8 cellular contexts compared by ENCODE assay signal in genomic region chr12:46492471-46493351, GRCh38.
DNase-seq lines count a peak whose midpoint lies in the region; ATAC-seq and TF ChIP-seq lines count a peak whose summit lies in the region.

No MANE protein-coding gene starts in this region.

- 47% methylated on average over 6 of the region's 10 CpGs for WGBS in mesenchymal stem cell

- H3K4me3 ChIP-seq in coronary artery = no peak overlapping the region
- H3K4me3 ChIP-seq in mesenchymal stem cell (ENCODE audit: insufficient read depth in 1 of 2, low read depth in 1 of 2, low read length in 2 of 2) = no peak overlapping the region

- H3K4ac ChIP-seq in mesenchymal stem cell (ENCODE audit: low read depth in 1 of 2, low read length in 2 of 2) = no peak overlapping the region

- peak overlapping the region; percentile 53 for H2BK5ac ChIP-seq in mesenchymal stem cell (ENCODE audit: low read depth, low read length, poor library complexity, severe bottlenecking)

- H4K8ac ChIP-seq in mesenchymal stem cell (ENCODE audit: low read length) = no peak overlapping the region

- no peaks in the 10 kb centered on the region for H3K9me3 ChIP-seq in mesenchymal stem cell (ENCODE audit: control insufficient read depth, low read length)

- TF ChIP-seq CTCF in coronary artery (IDR thresholded peaks at IDR 0.05) = no peak

- H3K79me1 ChIP-seq in mesenchymal stem cell (replicated peaks; ENCODE audit: low read length, poor library complexity, severe bottlenecking) = peaks cover 4% of the 10 kb centered on the region

- H3K23ac ChIP-seq in mesenchymal stem cell (ENCODE audit: low read length in 2 of 2) = no peak overlapping the region

- no peak overlapping the region for H4K91ac ChIP-seq in mesenchymal stem cell (ENCODE audit: low read length)

- DNase-seq in AG08396 (ENCODE audit: low spot score) (peak; percentile 54), M059J (ENCODE audit: low read depth) (peak; percentile 91), coronary artery (ENCODE audit: low spot score) (no peak), mesenchymal stem cell (peak; percentile 95), NK-92 (lab: John Stamatoyannopoulos, UW; ENCODE audit: unreplicated experiment) (no peak), hypothalamus (lab: John Stamatoyannopoulos, UW) (no peak)

- no peaks in the 10 kb centered on the region for H3K36me3 ChIP-seq in mesenchymal stem cell (ENCODE audit: control insufficient read depth in 1 of 2, insufficient read depth in 2 of 2, low read depth in 1 of 2, low read length in 2 of 2)

- H2BK120ac ChIP-seq in mesenchymal stem cell (ENCODE audit: low read depth, low read length) = no peak overlapping the region

- no peak for ATAC-seq in GM21786 (IDR thresholded peaks at IDR 0.05; ENCODE audit: unreplicated experiment)
- ATAC-seq in HG03108 (IDR thresholded peaks at IDR 0.05; ENCODE audit: unreplicated experiment) = no peak

- no peak overlapping the region for H3K18ac ChIP-seq in mesenchymal stem cell (ENCODE audit: low read depth in 1 of 2, low read length in 2 of 2)

- H2BK15ac ChIP-seq in mesenchymal stem cell (ENCODE audit: low read depth, poor library complexity, severe bottlenecking) = no peak overlapping the region

- H3K27ac ChIP-seq in coronary artery (peak overlapping the region; percentile 32 to 64), mesenchymal stem cell (ENCODE audit: low read length, poor library complexity, severe bottlenecking) (peak overlapping the region; percentile 90)

- H2BK12ac ChIP-seq in mesenchymal stem cell (ENCODE audit: low read length in 2 of 2) = no peak overlapping the region

- H3K4me1 ChIP-seq in mesenchymal stem cell (ENCODE audit: control insufficient read depth, insufficient read depth, low read depth, low read length) = peaks cover 7% of the 10 kb centered on the region

- no peak overlapping the region for H2AK5ac ChIP-seq in mesenchymal stem cell (ENCODE audit: low read length, severe bottlenecking)

- H3K4me2 ChIP-seq in mesenchymal stem cell (ENCODE audit: low read length, poor library complexity, severe bottlenecking) = no peak overlapping the region

- no peaks in the 10 kb centered on the region for H3K27me3 ChIP-seq in mesenchymal stem cell (ENCODE audit: control insufficient read depth in 1 of 2, insufficient read depth in 1 of 2, low read length in 2 of 2)

- no peak overlapping the region for H3K14ac ChIP-seq in mesenchymal stem cell (ENCODE audit: low read length in 2 of 2)

- H2AFZ ChIP-seq in mesenchymal stem cell (ENCODE audit: low read depth, low read length) = no peak overlapping the region

- H3K9ac ChIP-seq in mesenchymal stem cell (ENCODE audit: low read length) = no peak overlapping the region

Comparison
In these comparisons a context has a peak if more than half of its experiments do, and no peak if none do; other contexts are left out.
1. DNase-seq: peak in AG08396 (single experiment), M059J (single experiment) and mesenchymal stem cell (single experiment); none in coronary artery (single experiment), NK-92 (single experiment) and hypothalamus (0 of 51).